In the genomic region with DNA sequence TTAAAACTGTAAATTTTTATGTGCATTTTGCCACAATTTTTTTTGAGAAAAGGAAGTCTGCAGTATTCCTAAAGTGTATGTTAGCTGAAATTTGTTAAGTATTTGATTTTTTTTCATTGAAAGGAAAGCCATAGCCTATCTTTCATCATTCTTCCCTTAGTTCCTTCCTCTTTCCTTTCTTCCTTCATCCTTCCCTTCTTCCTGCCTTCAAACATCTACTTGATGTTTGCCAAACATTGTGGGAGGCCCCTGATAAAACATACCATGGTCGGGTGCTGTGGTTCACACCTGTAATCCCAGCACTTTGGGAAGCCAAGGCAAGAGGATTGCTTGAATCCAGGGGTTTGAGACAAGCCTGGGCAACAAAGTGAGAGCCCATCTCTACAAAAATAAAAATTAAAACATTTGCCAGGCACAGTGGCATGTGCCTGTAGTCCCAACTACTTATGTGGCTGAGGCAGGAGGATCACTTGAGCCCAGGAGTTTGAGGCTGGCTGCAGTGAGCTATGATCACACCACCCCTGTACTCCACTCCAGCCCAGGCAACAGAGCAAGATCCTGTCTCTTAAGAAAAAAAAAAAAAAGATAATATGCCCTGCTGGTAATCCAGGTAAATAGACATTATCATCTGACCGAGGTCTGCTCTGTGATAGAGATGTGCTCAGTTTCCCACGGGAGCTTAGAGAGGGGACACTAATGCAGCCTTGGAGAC, we compare ENCODE assay signal across 1 cellular context.
TF ChIP-seq lines count a peak whose summit lies in the region.

No MANE protein-coding gene starts in this region.

TF ChIP-seq in K562, 482 proteins besides CTCF, POLR2A, EP300 and RAD21 (continued from another document):
- TF ChIP-seq, protein P1, sequence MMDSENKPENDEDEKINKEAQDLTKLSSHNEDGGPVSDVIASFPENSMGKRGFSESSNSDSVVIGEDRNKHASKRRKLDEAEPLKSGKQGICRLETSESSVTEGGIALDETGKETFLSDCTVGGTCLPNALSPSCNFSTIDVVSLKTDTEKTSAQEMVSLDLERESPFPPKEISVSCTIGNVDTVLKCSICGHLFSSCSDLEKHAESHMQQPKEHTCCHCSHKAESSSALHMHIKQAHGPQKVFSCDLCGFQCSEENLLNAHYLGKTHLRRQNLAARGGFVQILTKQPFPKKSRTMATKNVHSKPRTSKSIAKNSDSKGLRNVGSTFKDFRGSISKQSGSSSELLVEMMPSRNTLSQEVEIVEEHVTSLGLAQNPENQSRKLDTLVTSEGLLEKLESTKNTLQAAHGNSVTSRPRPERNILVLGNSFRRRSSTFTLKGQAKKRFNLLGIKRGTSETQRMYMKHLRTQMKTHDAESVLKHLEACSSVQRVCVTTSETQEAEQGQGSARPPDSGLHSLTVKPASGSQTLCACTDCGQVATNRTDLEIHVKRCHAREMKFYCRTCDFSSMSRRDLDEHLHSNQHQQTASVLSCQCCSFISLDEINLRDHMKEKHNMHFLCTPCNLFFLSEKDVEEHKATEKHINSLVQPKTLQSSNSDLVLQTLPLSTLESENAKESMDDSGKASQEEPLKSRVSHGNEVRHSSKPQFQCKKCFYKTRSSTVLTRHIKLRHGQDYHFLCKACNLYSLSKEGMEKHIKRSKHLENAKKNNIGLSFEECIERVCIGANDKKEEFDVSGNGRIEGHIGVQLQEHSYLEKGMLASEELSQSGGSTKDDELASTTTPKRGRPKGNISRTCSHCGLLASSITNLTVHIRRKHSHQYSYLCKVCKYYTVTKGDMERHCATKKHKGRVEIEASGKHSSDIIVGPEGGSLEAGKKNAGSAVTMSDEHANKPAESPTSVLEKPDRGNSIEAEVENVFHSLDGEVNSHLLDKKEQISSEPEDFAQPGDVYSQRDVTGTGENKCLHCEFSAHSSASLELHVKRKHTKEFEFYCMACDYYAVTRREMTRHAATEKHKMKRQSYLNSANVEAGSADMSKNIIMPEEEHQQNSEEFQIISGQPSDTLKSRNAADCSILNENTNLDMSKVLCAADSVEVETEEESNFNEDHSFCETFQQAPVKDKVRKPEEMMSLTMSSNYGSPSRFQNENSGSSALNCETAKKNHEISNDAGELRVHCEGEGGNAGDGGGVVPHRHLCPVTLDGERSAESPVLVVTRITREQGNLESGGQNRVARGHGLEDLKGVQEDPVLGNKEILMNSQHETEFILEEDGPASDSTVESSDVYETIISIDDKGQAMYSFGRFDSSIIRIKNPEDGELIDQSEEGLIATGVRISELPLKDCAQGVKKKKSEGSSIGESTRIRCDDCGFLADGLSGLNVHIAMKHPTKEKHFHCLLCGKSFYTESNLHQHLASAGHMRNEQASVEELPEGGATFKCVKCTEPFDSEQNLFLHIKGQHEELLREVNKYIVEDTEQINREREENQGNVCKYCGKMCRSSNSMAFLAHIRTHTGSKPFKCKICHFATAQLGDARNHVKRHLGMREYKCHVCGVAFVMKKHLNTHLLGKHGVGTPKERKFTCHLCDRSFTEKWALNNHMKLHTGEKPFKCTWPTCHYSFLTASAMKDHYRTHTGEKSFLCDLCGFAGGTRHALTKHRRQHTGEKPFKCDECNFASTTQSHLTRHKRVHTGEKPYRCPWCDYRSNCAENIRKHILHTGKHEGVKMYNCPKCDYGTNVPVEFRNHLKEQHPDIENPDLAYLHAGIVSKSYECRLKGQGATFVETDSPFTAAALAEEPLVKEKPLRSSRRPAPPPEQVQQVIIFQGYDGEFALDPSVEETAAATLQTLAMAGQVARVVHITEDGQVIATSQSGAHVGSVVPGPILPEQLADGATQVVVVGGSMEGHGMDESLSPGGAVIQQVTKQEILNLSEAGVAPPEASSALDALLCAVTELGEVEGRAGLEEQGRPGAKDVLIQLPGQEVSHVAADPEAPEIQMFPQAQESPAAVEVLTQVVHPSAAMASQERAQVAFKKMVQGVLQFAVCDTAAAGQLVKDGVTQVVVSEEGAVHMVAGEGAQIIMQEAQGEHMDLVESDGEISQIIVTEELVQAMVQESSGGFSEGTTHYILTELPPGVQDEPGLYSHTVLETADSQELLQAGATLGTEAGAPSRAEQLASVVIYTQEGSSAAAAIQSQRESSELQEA (IDR thresholded peaks at IDR 0.05; ENCODE audit: low read depth): no peak
- TF ChIP-seq HMG20B (CRISPR knock-in tag; IDR thresholded peaks at IDR 0.05) (no peak), TOE1 (IDR thresholded peaks at IDR 0.05; ENCODE audit: borderline replicate concordance) (no peak), TOE1 (CRISPR knock-in tag; IDR thresholded peaks at IDR 0.05; ENCODE audit: borderline replicate concordance, low read depth) (no peak), MEF2A (IDR thresholded peaks at IDR 0.05; ENCODE audit: control insufficient read depth, low read depth, low read length) (no peak), RCOR1 (IDR thresholded peaks at IDR 0.05; ENCODE audit: borderline replicate concordance in 1 of 2, low read depth in 2 of 2, low read length in 2 of 2) (no peak)
- TF ChIP-seq, protein P2, sequence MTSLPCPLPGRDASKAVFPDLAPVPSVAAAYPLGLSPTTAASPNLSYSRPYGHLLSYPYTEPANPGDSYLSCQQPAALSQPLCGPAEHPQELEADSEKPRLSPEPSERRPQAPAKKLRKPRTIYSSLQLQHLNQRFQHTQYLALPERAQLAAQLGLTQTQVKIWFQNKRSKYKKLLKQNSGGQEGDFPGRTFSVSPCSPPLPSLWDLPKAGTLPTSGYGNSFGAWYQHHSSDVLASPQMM (CRISPR knock-in tag; IDR thresholded peaks at IDR 0.05): no peak
